In genomic region chr5:60161340-60161934, GRCh38 we compare ENCODE assay signal across 7 cellular contexts.
DNase-seq lines count a peak whose midpoint lies in the region; ATAC-seq, FAIRE-seq and TF ChIP-seq lines count a peak whose summit lies in the region.

No MANE protein-coding gene starts in this region.

- no peak overlapping the region for H4K5ac ChIP-seq in H1 (ENCODE audit: insufficient read length, low read depth, low read length)

- no peak overlapping the region for H2BK20ac ChIP-seq in H1 (ENCODE audit: low read length)

- no peaks in the 10 kb centered on the region for H3K4me1 Mint-ChIP-seq in activated T-cell treated with anti-CD3 and anti-CD28 coated beads, Interleukin-2, amount 50 U/mL, for 72 hours (ENCODE audit: low read depth)

- H3K4me1 ChIP-seq in H1 (replicated peaks in 1 of 4; ENCODE audit: control insufficient read depth in 3 of 4, insufficient read depth in 4 of 4, low read length in 3 of 4) (no peaks in the 10 kb centered on the region), smooth muscle cell (ENCODE audit: low read depth) (no peaks in the 10 kb centered on the region)

- H3K18ac ChIP-seq in H1 (ENCODE audit: extremely low read depth, low read length), result no peak overlapping the region

- H3F3A ChIP-seq in smooth muscle cell (ENCODE audit: low read depth), result no peaks in the 10 kb centered on the region

- TF ChIP-seq RAD21 in H1 (IDR thresholded peaks at IDR 0.05 in 1 of 2, conservative IDR thresholded peaks at IDR 0.05 in 1 of 2; ENCODE audit: low read depth in 2 of 2, low read length in 2 of 2), result peak; percentile 69

- peak overlapping the region; percentile 65; the same call in 1 of the 2 replicates for H2AFZ ChIP-seq in H1 (ENCODE audit: low read length)
- peak overlapping the region; percentile 71 for H2AFZ ChIP-seq in smooth muscle cell (ENCODE audit: low read depth)

- no peak overlapping the region for H4K8ac ChIP-seq in H1 (ENCODE audit: extremely low read depth, insufficient read depth, low read length)

- no peak for TF ChIP-seq EP300 in H1 (IDR thresholded peaks at IDR 0.05; ENCODE audit: borderline replicate concordance in 1 of 2, low read depth in 2 of 2, low read length in 2 of 2)

- H3K27me3 ChIP-seq in H1 (replicated peaks in 1 of 4; ENCODE audit: control insufficient read depth in 3 of 4, extremely low read depth in 1 of 4, insufficient read depth in 3 of 4, low read length in 3 of 4) (no peaks in the 10 kb centered on the region), smooth muscle cell (ENCODE audit: low read depth) (no peaks in the 10 kb centered on the region)

- H3K56ac ChIP-seq in H1 (replicated peaks; ENCODE audit: insufficient read length, low read depth, low read length), result no peak overlapping the region

- no peak overlapping the region for H3K4ac ChIP-seq in H1 (replicated peaks; ENCODE audit: insufficient read length, low read depth, low read length)

- H2BK12ac ChIP-seq in H1 (ENCODE audit: low read depth, low read length), result no peak overlapping the region

- H3K4me3 ChIP-seq in GM12875 (ENCODE audit: low read depth, low read length), result no peak overlapping the region
- no peak overlapping the region for H3K4me3 ChIP-seq in H1 (ENCODE audit: extremely low read depth in 1 of 4, insufficient read depth in 2 of 4, low read depth in 3 of 4, low read length in 4 of 4)
- no peak overlapping the region for H3K4me3 ChIP-seq in smooth muscle cell

- H2BK120ac ChIP-seq in H1 (replicated peaks; ENCODE audit: low read depth, low read length), result no peak overlapping the region

- H2AK5ac ChIP-seq in H1 (ENCODE audit: low read depth, low read length), result no peak overlapping the region

- H4K91ac ChIP-seq in H1 (replicated peaks; ENCODE audit: insufficient read length, low read length), result no peak overlapping the region

- no peak overlapping the region for H2BK5ac ChIP-seq in H1 (ENCODE audit: low read depth, low read length)

- H3K79me2 ChIP-seq in H1 (ENCODE audit: control insufficient read depth in 1 of 2, insufficient read depth in 2 of 2, low read length in 2 of 2) (no peaks in the 10 kb centered on the region), smooth muscle cell (ENCODE audit: low read depth) (no peaks in the 10 kb centered on the region)

- H3K79me1 ChIP-seq in H1 (ENCODE audit: low read depth, low read length), result no peaks in the 10 kb centered on the region

- H3K4me3 Mint-ChIP-seq in activated T-cell treated with anti-CD3 and anti-CD28 coated beads, Interleukin-2, amount 50 U/mL, for 72 hours, result no peak overlapping the region

- no peak overlapping the region for H2BK15ac ChIP-seq in H1 (ENCODE audit: low read length)

- 59% methylated on average over 3 of the region's 3 CpGs; no CpG with 5 or more reads in 1 of the 2 experiments for WGBS in H1 (ENCODE audit: extremely low coverage in 1 of 2, insufficient coverage in 1 of 2, insufficient read length in 1 of 2, insufficient replicate concordance in 2 of 2, low coverage in 1 of 2, low lambda C conversion rate in 2 of 2, missing lambda C conversion rate in 1 of 2), 2 experiments
- 53% methylated on average over 3 of the region's 3 CpGs for WGBS in smooth muscle cell (ENCODE audit: low lambda C conversion rate)

- H3K27ac ChIP-seq in H1 (ENCODE audit: low read depth, low read length) (no peak overlapping the region), smooth muscle cell (ENCODE audit: low read depth) (no peak overlapping the region)

- no peaks in the 10 kb centered on the region for H3K36me3 Mint-ChIP-seq in activated T-cell treated with anti-CD3 and anti-CD28 coated beads, Interleukin-2, amount 50 U/mL, for 72 hours (ENCODE audit: insufficient read depth in 2 of 2)

- FAIRE-seq in H1 (lab: Jason Lieb, UNC), result peak; percentile 66

- TF ChIP-seq CTCF in GM12875 (IDR thresholded peaks at IDR 0.05; ENCODE audit: borderline replicate concordance, insufficient read depth, low read depth, low read length), result peak; percentile 45; the same call in 1 of the 2 replicates
- peak in 2 of 3 experiments; percentile 45 to 60; a peak in 2 of 4 replicates for TF ChIP-seq CTCF in H1 (IDR thresholded peaks at IDR 0.05; ENCODE audit: control extremely low read depth in 1 of 3, insufficient read depth in 1 of 3, low read depth in 1 of 3, low read length in 3 of 3)
- TF ChIP-seq CTCF in smooth muscle cell (IDR thresholded peaks at IDR 0.05; ENCODE audit: borderline replicate concordance, insufficient read depth, poor library complexity, severe bottlenecking), result peak; percentile 45

- DNase-seq in HEK293T (ENCODE audit: extremely low spot score) (peak; percentile 17), NCI-H1694 treated with DMSO at 0.1 percent for 48 hours (lab: John Stamatoyannopoulos, UW) (peak; percentile 4), H1 (ENCODE audit: low read depth in 1 of 2, low spot score in 2 of 2) (no peak), smooth muscle cell (lab: John Stamatoyannopoulos, UW; ENCODE audit: unreplicated experiment) (no peak), middle frontal gyrus (ENCODE audit: extremely low spot score, low spot score) (no peak)
- DNase-seq in activated T-cell treated with anti-CD3 and anti-CD28 coated beads, Interleukin-2, amount 50 U/mL, for 72 hours, result no peak

- no peak for ATAC-seq in activated T-cell treated with anti-CD3 and anti-CD28 coated beads, Interleukin-2, amount 50 U/mL, for 72 hours (replicated peaks in 1 of 2)

- CTCF ChIA-PET in HEK293T (lab: Yijun Ruan, JAX), result no interaction called here
- CTCF ChIA-PET in H1 (lab: Charles Lee; ENCODE audit: partially characterized antibody), result interaction anchor here (1.4 to 2.6 kb wide), 4 partner anchors 10 to 351 kb away, joined by 3 to 11 read pairs (median 7); no protein-coding TSS in a partner anchor

- POLR2A ChIA-PET in HEK293T (lab: Yijun Ruan, JAX) (no interaction called here), H1 (lab: Charles Lee; ENCODE audit: partially characterized antibody) (no interaction called here)

- H3K23me2 ChIP-seq in H1 (ENCODE audit: low read depth, low read length), result no peaks in the 10 kb centered on the region

- H3K9ac ChIP-seq in H1 (replicated peaks in 1 of 4; ENCODE audit: extremely low read depth in 1 of 4, low read depth in 3 of 4, low read length in 3 of 4) (no peak overlapping the region), smooth muscle cell (ENCODE audit: low read depth) (no peak overlapping the region)

- H3K23ac ChIP-seq in H1 (ENCODE audit: insufficient read length), result no peak overlapping the region

- no peaks in the 10 kb centered on the region for H3K36me3 ChIP-seq in H1 (ENCODE audit: control insufficient read depth in 2 of 4, insufficient read depth in 4 of 4, low read length in 3 of 4)
- no peaks in the 10 kb centered on the region for H3K36me3 ChIP-seq in smooth muscle cell (ENCODE audit: low read depth)

- no peak for TF ChIP-seq POLR2A in H1 (IDR thresholded peaks at IDR 0.05; ENCODE audit: control extremely low read depth in 1 of 2, low read depth in 2 of 2, low read length in 2 of 2)

- no peaks in the 10 kb centered on the region for H4K20me1 ChIP-seq in H1 (replicated peaks in 1 of 2; ENCODE audit: control insufficient read depth in 1 of 2, insufficient read depth in 2 of 2, low read length in 2 of 2)
- no peaks in the 10 kb centered on the region for H4K20me1 ChIP-seq in smooth muscle cell (ENCODE audit: low read depth)

- no peak overlapping the region for H3K4me2 ChIP-seq in H1 (ENCODE audit: insufficient read depth in 1 of 2, low read depth in 2 of 2, low read length in 2 of 2)
- no peak overlapping the region for H3K4me2 ChIP-seq in smooth muscle cell

- no peaks in the 10 kb centered on the region for H3K27me3 Mint-ChIP-seq in activated T-cell treated with anti-CD3 and anti-CD28 coated beads, Interleukin-2, amount 50 U/mL, for 72 hours (ENCODE audit: low read depth)

- H3K9me3 ChIP-seq in H1 (ENCODE audit: insufficient read depth in 2 of 2, low read depth in 1 of 2, low read length in 1 of 2) (no peaks in the 10 kb centered on the region), smooth muscle cell (replicated peaks; ENCODE audit: low read depth) (no peaks in the 10 kb centered on the region)

- H3K14ac ChIP-seq in H1 (ENCODE audit: insufficient read length), result no peak overlapping the region

- peaks cover 0 to 2% of the 10 kb centered on the region in 2 donors for H3K9me3 Mint-ChIP-seq in activated T-cell treated with anti-CD3 and anti-CD28 coated beads, Interleukin-2, amount 50 U/mL, for 72 hours

- no peak overlapping the region for H3K27ac Mint-ChIP-seq in activated T-cell treated with anti-CD3 and anti-CD28 coated beads, Interleukin-2, amount 50 U/mL, for 72 hours

TF ChIP-seq in HEK293T, 16 proteins besides CTCF, POLR2A, EP300 and RAD21:
- no peak for TF ChIP-seq FOXK2 (IDR thresholded peaks at IDR 0.05)
TF ChIP-seq in HEK293T: peak in this region for 0.

TF ChIP-seq in H1, 55 proteins besides CTCF, POLR2A, EP300 and RAD21:
- TF ChIP-seq E2F6 (IDR thresholded peaks at IDR 0.05), result no peak
- TF ChIP-seq SP1 (IDR thresholded peaks at IDR 0.05; ENCODE audit: low read depth, low read length), result no peak
- no peak for TF ChIP-seq SIX5 (IDR thresholded peaks at IDR 0.05; ENCODE audit: low read depth, low read length)
- TF ChIP-seq RFX5 (IDR thresholded peaks at IDR 0.05; ENCODE audit: borderline replicate concordance, low read depth, low read length), result no peak
- no peak for TF ChIP-seq HDAC6 (IDR thresholded peaks at IDR 0.05; ENCODE audit: low read depth, low read length)
- no peak for TF ChIP-seq NANOG (IDR thresholded peaks at IDR 0.05; ENCODE audit: insufficient read depth, low read depth, low read length, poor library complexity, severe bottlenecking)
- TF ChIP-seq SP2 (IDR thresholded peaks at IDR 0.05; ENCODE audit: low read length), result no peak
- no peak for TF ChIP-seq RBBP5 (IDR thresholded peaks at IDR 0.05; ENCODE audit: borderline replicate concordance, low read depth, low read length)
- no peak for TF ChIP-seq CHD1 (IDR thresholded peaks at IDR 0.05; ENCODE audit: low read depth, low read length)
- TF ChIP-seq SUZ12 (IDR thresholded peaks at IDR 0.05; ENCODE audit: low read length), result no peak

Comparison
In these comparisons a context has a peak if more than half of its experiments do, and no peak if none do; other contexts are left out.
1. DNase-seq: peak in HEK293T (single experiment) and NCI-H1694 treated with DMSO at 0.1 percent for 48 hours (single experiment); none in H1 (0 of 2), smooth muscle cell (single experiment), middle frontal gyrus (single experiment) and activated T-cell treated with anti-CD3 and anti-CD28 coated beads, Interleukin-2, amount 50 U/mL, for 72 hours (0 of 2).
2. Peak in every context shown above with its lines, with median percentiles within 50 percentile points of each other: CTCF ChIP-seq.